ENCODE assay signal across 19 cellular contexts in the genomic region with DNA sequence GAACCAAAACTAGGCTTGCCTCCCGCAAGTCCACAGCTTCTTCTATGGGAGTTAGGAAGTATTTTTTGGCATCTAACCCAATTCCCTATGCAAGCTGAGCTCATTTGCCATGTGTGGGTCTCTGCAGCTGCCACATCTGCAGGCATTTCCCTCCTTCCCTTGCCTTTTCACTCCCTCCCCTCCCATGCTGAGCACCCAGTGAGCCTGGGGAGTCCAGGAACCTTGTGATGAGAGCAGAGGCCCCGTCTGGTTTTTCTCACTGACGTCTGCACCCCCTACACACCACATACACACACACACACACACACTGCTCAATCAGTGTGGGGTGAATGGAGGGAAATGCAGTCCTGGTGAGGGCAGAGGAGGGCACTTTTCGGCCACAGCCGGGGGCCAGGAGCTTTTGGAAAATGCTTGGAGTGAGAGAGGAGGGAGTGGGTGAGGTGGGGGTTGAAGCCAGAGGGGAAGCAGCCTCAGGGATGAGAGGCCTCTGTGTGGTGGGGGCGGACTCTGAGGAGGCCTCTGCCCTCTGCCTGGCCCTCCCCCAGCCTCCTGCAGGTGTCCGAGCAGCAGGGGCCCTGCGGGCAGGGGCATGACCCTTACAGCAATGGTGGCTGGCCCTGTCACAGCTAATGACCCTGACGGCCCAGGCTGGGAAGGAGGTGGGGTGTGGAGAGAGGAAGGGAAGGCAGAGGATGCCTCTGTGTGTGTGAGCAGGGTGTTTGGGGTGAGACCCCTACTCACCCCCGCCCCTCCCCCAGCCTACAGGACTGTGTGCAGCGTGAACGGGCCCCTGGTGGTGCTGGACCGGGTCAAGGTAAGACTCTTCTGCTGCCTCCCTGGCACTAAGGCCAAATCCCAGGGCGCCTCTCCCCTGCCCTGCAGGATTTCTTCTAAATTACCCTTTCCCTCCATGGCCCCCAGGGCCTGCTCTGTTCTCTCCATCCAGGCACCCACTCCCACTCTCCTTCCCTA. TPM values are rescaled to one million over a fixed set of nuclear protein-coding genes. Genes with fewer than 3 reads are reported as not detected.
DNase-seq lines count a peak whose midpoint lies in the region; ATAC-seq and TF ChIP-seq lines count a peak whose summit lies in the region.
"Had no signal": no experiment of that assay in that cellular context is flagged by ENCODE, and none has a peak within 500 bp of the region (broad histone marks: within the 10 kb centered on the region; RNA-seq: fewer than 3 reads in every experiment).

No MANE protein-coding gene starts in this region.

- WGBS in suprapubic skin: 76% methylated on average over 12 of the region's 14 CpGs

- no peak for TF ChIP-seq POLR2A in suprapubic skin (IDR thresholded peaks at IDR 0.05)

- no peak for TF ChIP-seq EP300 in suprapubic skin (IDR thresholded peaks at IDR 0.05)

- peak; percentile 25 for DNase-seq in activated CD4-positive, CD25-positive, alpha-beta regulatory T cell treated with anti-CD3 and anti-CD28 coated beads, Interleukin-2, amount 50 U/mL, for 72 hours
- DNase-seq in activated CD4-positive, CD25-positive, alpha-beta regulatory T cell (lab: John Stamatoyannopoulos, UW): no peak
- DNase-seq in brain pericyte (ENCODE audit: low read depth, low spot score) (peak; percentile 80), mesenteric fat pad (ENCODE audit: low spot score) (peak; percentile 87), suprapubic skin (ENCODE audit: low spot score in 2 of 2) (peak; percentile 48 to 69), HuH-7 (ENCODE audit: low spot score) (no peak), superior temporal gyrus (ENCODE audit: extremely low spot score) (no peak)
- DNase-seq: activated CD4-positive, alpha-beta T cell treated with anti-CD3 and anti-CD28 coated beads for 4 hours; activated naive CD4-positive, alpha-beta T cell; C1 segment of cervical spinal cord; colonic mucosa; NCI-H2171 treated with DMSO at 0.1 percent for 48 hours; NCI-H774; stimulated activated CD8-positive, alpha-beta memory T cell treated with anti-CD3 and anti-CD28 coated beads, Interleukin-4, amount 100 ng/mL, for 48 hours had no signal

- TF ChIP-seq CTCF in suprapubic skin (IDR thresholded peaks at IDR 0.05): no peak

- H3K4me3 ChIP-seq in suprapubic skin: no peak overlapping the region
- H3K4me3 ChIP-seq: colonic mucosa, smooth muscle cell had no signal

- H3K27me3 ChIP-seq in suprapubic skin: peaks cover 18% of the 10 kb centered on the region
- H3K27me3 ChIP-seq: colonic mucosa had no signal

- no peak for ATAC-seq in GM19463 (IDR thresholded peaks at IDR 0.05; ENCODE audit: unreplicated experiment)

- H3K9me3 ChIP-seq in suprapubic skin: no peaks in the 10 kb centered on the region
- H3K9me3 ChIP-seq: colonic mucosa had no signal

- peaks cover 3% of the 10 kb centered on the region for H3K4me1 ChIP-seq in suprapubic skin
- H3K4me1 ChIP-seq: colonic mucosa had no signal

- H3K36me3 ChIP-seq in suprapubic skin: no peaks in the 10 kb centered on the region
- H3K36me3 ChIP-seq: colonic mucosa had no signal

- no peak overlapping the region for H3K27ac ChIP-seq in suprapubic skin
- H3K27ac ChIP-seq: colonic mucosa had no signal

RNA-seq across cellular contexts. Expression of gene ATP6V1B1, which starts 7.5 kb away (rescaled TPM):
- total RNA-seq in mesenteric fat pad (2.4 TPM), suprapubic skin (10 to 100 TPM; 22.7 to 66.9 (median 39.5) TPM)
- total RNA-seq: colonic mucosa, liver, smooth muscle cell, temporal lobe had no signal

RNA-seq across cellular contexts. Expression of gene ANKRD53, which starts 35.2 kb away (rescaled TPM):
- total RNA-seq in mesenteric fat pad: 17.6 TPM
- total RNA-seq in suprapubic skin: 1 to 10 TPM in 2 of 4 donors, not detected in 2; 2.9 to 5.5 TPM

RNA-seq across cellular contexts. Expression of gene VAX2, which starts 42.8 kb away (rescaled TPM):
- total RNA-seq in mesenteric fat pad (2.0 TPM), suprapubic skin (1 to 10 TPM; 1.2 to 5.8 (median 3.1) TPM)
- total RNA-seq: colonic mucosa, endothelial cell of umbilical vein, liver had no signal

RNA-seq across cellular contexts. Expression of gene TEX261, which starts 51.5 kb away (rescaled TPM):
- total RNA-seq in mesenteric fat pad (86.8 TPM), suprapubic skin (10 to 100 TPM; 19.7 to 31.0 (median 26.8) TPM)

Comparison
In these comparisons a context has a peak if more than half of its experiments do, and no peak if none do; other contexts are left out.
1. DNase-seq: peak in activated CD4-positive, CD25-positive, alpha-beta regulatory T cell treated with anti-CD3 and anti-CD28 coated beads, Interleukin-2, amount 50 U/mL, for 72 hours (single experiment), brain pericyte (single experiment), mesenteric fat pad (single experiment) and suprapubic skin (2 of 2); none in activated CD4-positive, CD25-positive, alpha-beta regulatory T cell (0 of 4), HuH-7 (single experiment) and superior temporal gyrus (single experiment).